ENCODE assay signal across 8 cellular contexts in the genomic region with DNA sequence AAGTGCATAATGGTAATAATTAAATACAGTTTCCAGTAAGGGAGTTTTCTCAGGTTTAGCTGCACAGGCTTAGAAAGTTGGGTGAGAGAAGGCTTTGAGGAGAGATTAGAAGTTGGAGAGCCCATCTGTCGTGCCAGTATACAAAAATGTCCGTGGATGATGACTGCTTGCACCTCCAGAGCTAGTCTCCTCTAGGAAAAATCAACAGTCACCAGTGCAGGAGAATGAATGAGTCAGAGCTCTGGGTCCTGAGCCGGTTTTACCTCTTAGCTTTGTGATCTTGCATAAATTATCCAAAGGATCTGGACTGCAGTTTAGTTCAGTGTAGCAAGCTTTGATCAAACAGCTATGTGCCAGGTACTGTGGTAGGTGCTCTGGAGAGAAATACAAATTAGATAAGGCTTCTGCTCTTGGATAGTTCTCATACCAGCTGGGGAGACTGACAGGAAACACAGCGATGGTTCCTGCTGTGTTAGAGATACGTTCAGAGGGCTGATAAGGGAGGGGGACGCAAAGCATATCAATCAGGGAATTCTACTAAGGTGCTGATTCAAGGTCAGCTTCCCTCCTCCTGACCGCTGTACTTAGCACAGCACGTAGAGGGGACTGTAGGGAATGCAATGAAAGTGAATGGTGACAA.
DNase-seq lines count a peak whose midpoint lies in the region; ATAC-seq and TF ChIP-seq lines count a peak whose summit lies in the region.

No MANE protein-coding gene starts in this region.

- DNase-seq in NCI-H2107 treated with DMSO at 0.1 percent for 48 hours (lab: John Stamatoyannopoulos, UW; ENCODE audit: unreplicated experiment) (peak; percentile 78), NCI-H2107 (lab: John Stamatoyannopoulos, UW) (no peak), SW480 (ENCODE audit: low spot score) (peak; percentile 81), suprapubic skin (ENCODE audit: low spot score in 2 of 2) (no peak), GOT3 (lab: John Stamatoyannopoulos, UW) (no peak)
- no peak for DNase-seq in stimulated activated naive CD4-positive, alpha-beta T cell treated with Interleukin-2 at 50 U/mL for 16 hours (lab: John Stamatoyannopoulos, UW)

- H3K4me1 ChIP-seq in iPS-20b (ENCODE audit: insufficient read depth, low read length) = peaks cover 61% of the 10 kb centered on the region
- peaks cover 59% of the 10 kb centered on the region for H3K4me1 ChIP-seq in suprapubic skin

- H3K27me3 ChIP-seq in iPS-20b (ENCODE audit: insufficient read depth, low read length) (no peaks in the 10 kb centered on the region), suprapubic skin (no peaks in the 10 kb centered on the region)

- H3K36me3 ChIP-seq in iPS-20b (ENCODE audit: insufficient read depth, low read depth, low read length) (peaks cover 9% of the 10 kb centered on the region), suprapubic skin (no peaks in the 10 kb centered on the region)

- no peak for TF ChIP-seq POLR2A in suprapubic skin (IDR thresholded peaks at IDR 0.05)

- H3K4me3 ChIP-seq in iPS-20b (ENCODE audit: low read length) (peak overlapping the region; percentile 7; the same call in 1 of the 2 replicates), suprapubic skin (no peak overlapping the region)

- no peaks in the 10 kb centered on the region for H3K9me3 ChIP-seq in iPS-20b (ENCODE audit: insufficient read depth, low read depth, low read length)
- H3K9me3 ChIP-seq in suprapubic skin = no peaks in the 10 kb centered on the region

- H3K27ac ChIP-seq in iPS-20b (ENCODE audit: low read length) (peak overlapping the region; percentile 55), suprapubic skin (peak overlapping the region; percentile 27)

- WGBS in suprapubic skin = 42% methylated on average over 8 of the region's 8 CpGs

- ATAC-seq in GM21528 (IDR thresholded peaks at IDR 0.05; ENCODE audit: low FRiP score, unreplicated experiment) = no peak

- TF ChIP-seq CTCF in suprapubic skin (IDR thresholded peaks at IDR 0.05) = no peak

- H3K9ac ChIP-seq in iPS-20b (ENCODE audit: low read depth, low read length) = peak overlapping the region; percentile 23; the same call in 1 of the 2 replicates

- no peak for TF ChIP-seq EP300 in suprapubic skin (IDR thresholded peaks at IDR 0.05)

Comparison
In these comparisons a context has a peak if more than half of its experiments do, and no peak if none do; other contexts are left out.
1. DNase-seq: peak in NCI-H2107 treated with DMSO at 0.1 percent for 48 hours (single experiment) and SW480 (single experiment); none in NCI-H2107 (single experiment), suprapubic skin (0 of 2), GOT3 (single experiment) and stimulated activated naive CD4-positive, alpha-beta T cell treated with Interleukin-2 at 50 U/mL for 16 hours (single experiment).